In the genomic region with DNA sequence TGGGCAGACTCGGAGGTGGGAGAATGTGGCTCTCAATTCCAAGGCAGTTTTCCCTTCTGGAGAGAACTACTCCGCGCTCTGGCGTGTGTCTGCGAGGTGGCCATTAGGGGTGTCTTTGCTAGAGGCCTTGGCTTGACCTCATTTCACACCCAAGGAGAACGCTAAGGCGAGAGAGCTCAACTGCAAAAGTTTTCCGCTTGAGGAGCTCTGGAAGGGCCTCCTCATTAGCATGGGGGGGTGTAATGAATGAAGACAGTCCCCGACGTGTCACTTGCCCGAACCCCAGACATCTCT, we compare ENCODE assay signal across 8 cellular contexts. TPM values are rescaled to one million over a fixed set of nuclear protein-coding genes. Genes with fewer than 3 reads are reported as not detected.
DNase-seq lines count a peak whose midpoint lies in the region; ATAC-seq and TF ChIP-seq lines count a peak whose summit lies in the region.

No MANE protein-coding gene starts in this region.

- intact Hi-C loops in right cardiac atrium (cut with DNase I) = loop anchor here in 3 of 4 donors (5.0 to 10.0 kb wide), 4 partner anchors 82 to 338 kb away; no protein-coding TSS in a partner anchor

- peak overlapping the region; percentile 87 for H3K27ac ChIP-seq in CD4-positive, CD25-positive, alpha-beta regulatory T cell (ENCODE audit: insufficient read depth, low read length, poor library complexity, severe bottlenecking)
- H3K27ac ChIP-seq in right cardiac atrium (ENCODE audit: low read length) (peak overlapping the region; percentile 95), smooth muscle cell (ENCODE audit: low read depth) (peak overlapping the region; percentile 98)

- no peaks in the 10 kb centered on the region for H3K9me3 ChIP-seq in CD4-positive, CD25-positive, alpha-beta regulatory T cell (ENCODE audit: control insufficient read depth in 2 of 2, low read length in 2 of 2)
- no peaks in the 10 kb centered on the region for H3K9me3 ChIP-seq in right cardiac atrium (ENCODE audit: control insufficient read depth, low read length)
- no peaks in the 10 kb centered on the region for H3K9me3 ChIP-seq in smooth muscle cell (replicated peaks; ENCODE audit: low read depth)

- H3K4me3 ChIP-seq in CD4-positive, CD25-positive, alpha-beta regulatory T cell (ENCODE audit: low read depth, low read length) = peak overlapping the region; percentile 81
- H3K4me3 ChIP-seq in right cardiac atrium (ENCODE audit: low read length) (peak overlapping the region; percentile 98), smooth muscle cell (peak overlapping the region; percentile 77)

- WGBS in right cardiac atrium = under 1% methylated on average over 11 of the region's 11 CpGs
- WGBS in smooth muscle cell (ENCODE audit: low lambda C conversion rate) = 0% methylated on average over 11 of the region's 11 CpGs

- H3K9me3 Mint-ChIP-seq in CD4-positive, CD25-positive, alpha-beta regulatory T cell = peaks cover 0 to 8% (median 3%) of the 10 kb centered on the region in 7 donors
- H3K9me3 Mint-ChIP-seq in activated naive CD4-positive, alpha-beta T cell treated with anti-CD3 and anti-CD28 coated beads, Interleukin-2, amount 50 U/mL, for 72 hours = peaks cover 15 to 21% of the 10 kb centered on the region in 2 donors

- no peaks in the 10 kb centered on the region for H3K27me3 ChIP-seq in CD4-positive, CD25-positive, alpha-beta regulatory T cell (ENCODE audit: control insufficient read depth, insufficient read depth, low read length)
- no peaks in the 10 kb centered on the region for H3K27me3 ChIP-seq in right cardiac atrium (ENCODE audit: control insufficient read depth, insufficient read depth)
- no peaks in the 10 kb centered on the region for H3K27me3 ChIP-seq in smooth muscle cell (ENCODE audit: low read depth)

- peak overlapping the region; percentile 99 for H3K4me2 ChIP-seq in smooth muscle cell

- peaks cover 39% of the 10 kb centered on the region for H3K79me2 ChIP-seq in smooth muscle cell (ENCODE audit: low read depth)

- peak overlapping the region; percentile 96 to 98 (median 98) for H3K27ac Mint-ChIP-seq in CD4-positive, CD25-positive, alpha-beta regulatory T cell
- H3K27ac Mint-ChIP-seq in activated naive CD4-positive, alpha-beta T cell treated with anti-CD3 and anti-CD28 coated beads, Interleukin-2, amount 50 U/mL, for 72 hours = peak overlapping the region; percentile 96 to 100

- H3K36me3 Mint-ChIP-seq in CD4-positive, CD25-positive, alpha-beta regulatory T cell = peaks cover 3% of the 10 kb centered on the region
- H3K36me3 Mint-ChIP-seq in activated naive CD4-positive, alpha-beta T cell treated with anti-CD3 and anti-CD28 coated beads, Interleukin-2, amount 50 U/mL, for 72 hours = peaks cover 32 to 72% of the 10 kb centered on the region in 2 donors

- peaks cover 8% of the 10 kb centered on the region for H3K27me3 Mint-ChIP-seq in CD4-positive, CD25-positive, alpha-beta regulatory T cell

- H3K4me1 ChIP-seq in CD4-positive, CD25-positive, alpha-beta regulatory T cell (ENCODE audit: control insufficient read depth, insufficient read depth, low read length, poor library complexity, severe bottlenecking) = peaks cover 37% of the 10 kb centered on the region
- H3K4me1 ChIP-seq in right cardiac atrium (ENCODE audit: control insufficient read depth, insufficient read depth, low read length) = no peaks in the 10 kb centered on the region
- peaks cover 27% of the 10 kb centered on the region for H3K4me1 ChIP-seq in smooth muscle cell (ENCODE audit: low read depth)

- H3K36me3 ChIP-seq in CD4-positive, CD25-positive, alpha-beta regulatory T cell (ENCODE audit: control insufficient read depth, insufficient read depth, low read length) = no peaks in the 10 kb centered on the region
- H3K36me3 ChIP-seq in smooth muscle cell (ENCODE audit: low read depth) = no peaks in the 10 kb centered on the region

- peak overlapping the region; percentile 92 for H3K9ac ChIP-seq in smooth muscle cell (ENCODE audit: low read depth)

- H2AFZ ChIP-seq in smooth muscle cell (ENCODE audit: low read depth) = peak overlapping the region; percentile 94

- H3K4me1 Mint-ChIP-seq in CD4-positive, CD25-positive, alpha-beta regulatory T cell = peaks cover 22 to 41% (median 35%) of the 10 kb centered on the region in 4 donors

- H3F3A ChIP-seq in smooth muscle cell (ENCODE audit: low read depth) = peaks cover 19% of the 10 kb centered on the region

- DNase-seq in CD4-positive, CD25-positive, alpha-beta regulatory T cell = peak; percentile 25 to 57 (median 57)
- peak in 1 of 2 donors; percentile 56 for DNase-seq in activated naive CD4-positive, alpha-beta T cell treated with anti-CD3 and anti-CD28 coated beads, Interleukin-2, amount 50 U/mL, for 72 hours (ENCODE audit: low spot score in 2 of 2)
- DNase-seq in right cardiac atrium (no peak), smooth muscle cell (lab: John Stamatoyannopoulos, UW; ENCODE audit: unreplicated experiment) (peak; percentile 66), NCI-H1048 (lab: John Stamatoyannopoulos, UW) (no peak), NCI-H2196 treated with DMSO at 0.1 percent for 48 hours (lab: John Stamatoyannopoulos, UW; ENCODE audit: unreplicated experiment) (no peak)

- peak overlapping the region; percentile 96 to 100 (median 98) for H3K4me3 Mint-ChIP-seq in CD4-positive, CD25-positive, alpha-beta regulatory T cell

- ATAC-seq in CD4-positive, CD25-positive, alpha-beta regulatory T cell (ENCODE audit: low read depth in 2 of 2) = no peak
- peak; percentile 9 for ATAC-seq in GM19328 (IDR thresholded peaks at IDR 0.05; ENCODE audit: unreplicated experiment)
- peak; percentile 19 for ATAC-seq in HG03432 (IDR thresholded peaks at IDR 0.05; ENCODE audit: unreplicated experiment)
- ATAC-seq in activated naive CD4-positive, alpha-beta T cell treated with anti-CD3 and anti-CD28 coated beads, Interleukin-2, amount 50 U/mL, for 72 hours = peak; percentile 4 to 6
- ATAC-seq in right cardiac atrium = peak in 1 of 2 donors; percentile 2

- H4K20me1 ChIP-seq in smooth muscle cell (ENCODE audit: low read depth) = peaks cover 33% of the 10 kb centered on the region

- no peak for TF ChIP-seq CTCF in smooth muscle cell (IDR thresholded peaks at IDR 0.05; ENCODE audit: borderline replicate concordance, insufficient read depth, poor library complexity, severe bottlenecking)

RNA-seq across cellular contexts. Expression of a gene that starts 0.7 kb away (rescaled TPM):
- 88.4 TPM for total RNA-seq in CD4-positive, CD25-positive, alpha-beta regulatory T cell
- polyA plus RNA-seq in CD4-positive, CD25-positive, alpha-beta regulatory T cell = 100 to 1,000 TPM in 2 of 4 donors, 10 to 100 TPM in 2; 68.5 to 120 (median 98.0) TPM
- total RNA-seq in activated naive CD4-positive, alpha-beta T cell treated with anti-CD3 and anti-CD28 coated beads, Interleukin-2, amount 50 U/mL, for 72 hours = 100 to 1,000 TPM; 175 to 356 TPM
- total RNA-seq in right cardiac atrium (10 to 100 TPM; 42.1 to 45.9 (median 44.2) TPM), smooth muscle cell (96.9 and 183 TPM in 2 replicates)
- polyA plus RNA-seq in right cardiac atrium (22.2 TPM), smooth muscle cell (135 and 137 TPM in 2 replicates)

Comparison
In these comparisons a context has a peak if more than half of its experiments do, and no peak if none do; other contexts are left out.
1. ATAC-seq: peak in GM19328 (single experiment), HG03432 (single experiment) and activated naive CD4-positive, alpha-beta T cell treated with anti-CD3 and anti-CD28 coated beads, Interleukin-2, amount 50 U/mL, for 72 hours (2 of 2); none in CD4-positive, CD25-positive, alpha-beta regulatory T cell (0 of 2).
2. DNase-seq: peak in CD4-positive, CD25-positive, alpha-beta regulatory T cell (3 of 3) and smooth muscle cell (single experiment); none in right cardiac atrium (0 of 3), NCI-H1048 (single experiment) and NCI-H2196 treated with DMSO at 0.1 percent for 48 hours (single experiment).
3. Peak in every context shown above with its lines, with median percentiles within 50 percentile points of each other: H3K27ac ChIP-seq and H3K4me3 ChIP-seq.